Comparison of ENCODE assay signal across 13 cellular contexts in genomic region chr10:35412900-35413491, GRCh38.
DNase-seq lines count a peak whose midpoint lies in the region; ATAC-seq, FAIRE-seq and TF ChIP-seq lines count a peak whose summit lies in the region.
"Had no signal": no experiment of that assay in that cellular context is flagged by ENCODE, and none has a peak within 500 bp of the region (broad histone marks: within the 10 kb centered on the region; RNA-seq: fewer than 3 reads in every experiment).

No MANE protein-coding gene starts in this region.

- H3K4me2 ChIP-seq in osteoblast (ENCODE audit: insufficient read depth, low read length), result peak overlapping the region; percentile 26

- no peak for TF ChIP-seq POLR2A in esophagus muscularis mucosa (IDR thresholded peaks at IDR 0.05; ENCODE audit: low read depth)

- whole genome bisulfite sequencing in esophagus muscularis mucosa, result 87% methylated on average over 4 of the region's 4 CpGs
- 90 to 94% (median 92%) methylated on average over 4 of the region's 4 CpGs for WGBS in small intestine, 3 donors

- no peak overlapping the region for H2AFZ ChIP-seq in osteoblast (ENCODE audit: low read length)

- peaks cover 94% of the 10 kb centered on the region for H3K79me2 ChIP-seq in osteoblast (ENCODE audit: insufficient read depth, low read length)

- H3K4me3 ChIP-seq in bronchial epithelial cell (ENCODE audit: low read depth, low read length), result no peak overlapping the region
- no peak overlapping the region for H3K4me3 ChIP-seq in osteoblast (ENCODE audit: insufficient read depth, low read length)
- no peak overlapping the region for H3K4me3 ChIP-seq in esophagus muscularis mucosa
- no peak overlapping the region for H3K4me3 ChIP-seq in small intestine (ENCODE audit: low read depth in 1 of 2, low read length in 2 of 2)
- H3K4me3 ChIP-seq: ovary had no signal

- no peak for TF ChIP-seq CTCF in bronchial epithelial cell (IDR thresholded peaks at IDR 0.05; ENCODE audit: insufficient read depth, low read length, severe bottlenecking)
- no peak for TF ChIP-seq CTCF in osteoblast (IDR thresholded peaks at IDR 0.05; ENCODE audit: extremely low read depth, low read depth, low read length)
- no peak for TF ChIP-seq CTCF in esophagus muscularis mucosa (IDR thresholded peaks at IDR 0.05)

- peaks cover 47% of the 10 kb centered on the region for H4K20me1 ChIP-seq in osteoblast (ENCODE audit: insufficient read depth, low read length)

- ATAC-seq in GM21576 (IDR thresholded peaks at IDR 0.05; ENCODE audit: unreplicated experiment), result no peak

- peak; percentile 82 for DNase-seq in GM03348 (ENCODE audit: low spot score)
- DNase-seq in OCI-M1 (lab: John Stamatoyannopoulos, UW), result peak; percentile 66
- peak; percentile 77 for DNase-seq in bronchial epithelial cell (ENCODE audit: low read depth)
- peak; percentile 85 for DNase-seq in osteoblast (ENCODE audit: insufficient read length, low spot score, missing footprints)
- DNase-seq in esophagus muscularis mucosa (ENCODE audit: extremely low spot score), result no peak
- no peak for DNase-seq in NOMO-1 treated with dmso at 0.1 percent for 144 hours (lab: John Stamatoyannopoulos, UW; ENCODE audit: unreplicated experiment)
- DNase-seq in small intestine, result no peak
- DNase-seq: NCI-H2107; ovary; stimulated activated CD4-positive, alpha-beta T cell treated with anti-CD3 and anti-CD28 coated beads, Interleukin-2, amount 100 ng/mL, for 48 hours; T1000 had no signal

- H3K4me1 ChIP-seq in osteoblast (ENCODE audit: insufficient read depth, low read length), result peaks cover 43% of the 10 kb centered on the region
- peaks cover 58 to 76% (median 71%) of the 10 kb centered on the region in 4 donors for H3K4me1 ChIP-seq in esophagus muscularis mucosa
- H3K4me1 ChIP-seq in small intestine (ENCODE audit: control insufficient read depth in 2 of 2, insufficient read depth in 1 of 2, low read depth in 1 of 2, low read length in 1 of 2), result peaks cover 0 to 2% of the 10 kb centered on the region in 2 donors

- FAIRE-seq in bronchial epithelial cell (lab: Jason Lieb, UNC) (no peak), small intestine (lab: Jason Lieb, UNC) (no peak)
- FAIRE-seq: GM12891 had no signal

- H3K9me3 ChIP-seq in osteoblast (ENCODE audit: low read depth, low read length), result no peaks in the 10 kb centered on the region
- H3K9me3 ChIP-seq in esophagus muscularis mucosa, result no peaks in the 10 kb centered on the region
- no peaks in the 10 kb centered on the region for H3K9me3 ChIP-seq in small intestine (ENCODE audit: control insufficient read depth, low read depth)
- H3K9me3 ChIP-seq: ovary had no signal

- no peak for TF ChIP-seq EP300 in esophagus muscularis mucosa (IDR thresholded peaks at IDR 0.05)

- intact Hi-C loops in esophagus muscularis mucosa (cut with DNase I), result no loop called here

- H3K36me3 ChIP-seq in bronchial epithelial cell (ENCODE audit: control insufficient read depth, insufficient read depth, low read length) (peaks cover 1% of the 10 kb centered on the region), osteoblast (ENCODE audit: insufficient read depth, low read length) (no peaks in the 10 kb centered on the region), esophagus muscularis mucosa (no peaks in the 10 kb centered on the region), small intestine (ENCODE audit: control insufficient read depth in 2 of 2, insufficient read depth in 2 of 2, low read length in 2 of 2) (no peaks in the 10 kb centered on the region)
- H3K36me3 ChIP-seq: ovary had no signal

- H3K27me3 ChIP-seq in bronchial epithelial cell (ENCODE audit: control insufficient read depth, insufficient read depth, low read length) (no peaks in the 10 kb centered on the region), osteoblast (ENCODE audit: insufficient read depth, low read length) (no peaks in the 10 kb centered on the region), esophagus muscularis mucosa (no peaks in the 10 kb centered on the region), small intestine (ENCODE audit: control insufficient read depth in 2 of 2, insufficient read depth in 2 of 2, low read length in 2 of 2) (no peaks in the 10 kb centered on the region)
- H3K27me3 ChIP-seq: ovary had no signal

- peak overlapping the region; percentile 80 for H3K27ac ChIP-seq in osteoblast (ENCODE audit: low read depth, low read length)
- no peak overlapping the region for H3K27ac ChIP-seq in esophagus muscularis mucosa (replicated peaks in 1 of 4)
- H3K27ac ChIP-seq in small intestine (ENCODE audit: low read depth in 1 of 2, low read length in 1 of 2), result no peak overlapping the region
- H3K27ac ChIP-seq: ovary had no signal

Comparison
In these comparisons a context has a peak if more than half of its experiments do, and no peak if none do; other contexts are left out.
1. DNase-seq: peak in GM03348 (single experiment), OCI-M1 (single experiment), bronchial epithelial cell (single experiment) and osteoblast (single experiment); none in esophagus muscularis mucosa (single experiment), NOMO-1 treated with dmso at 0.1 percent for 144 hours (single experiment) and small intestine (single experiment).